10 cellular contexts compared by ENCODE assay signal in genomic region chr16:62077998-62078397, GRCh38. TPM values are rescaled to one million over a fixed set of nuclear protein-coding genes. Genes with fewer than 3 reads are reported as not detected.
DNase-seq lines count a peak whose midpoint lies in the region; ATAC-seq, FAIRE-seq and TF ChIP-seq lines count a peak whose summit lies in the region.
"Had no signal": no experiment of that assay in that cellular context is flagged by ENCODE, and none has a peak within 500 bp of the region (broad histone marks: within the 10 kb centered on the region; RNA-seq: fewer than 3 reads in every experiment).

No MANE protein-coding gene starts in this region.

- H3K27ac ChIP-seq in DND-41 (ENCODE audit: low read length), result no peak overlapping the region
- H3K27ac ChIP-seq in GM12878 (ENCODE audit: control insufficient read depth, insufficient read depth), result no peak overlapping the region
- no peak overlapping the region for H3K27ac ChIP-seq in small intestine (ENCODE audit: low read depth in 1 of 2, low read length in 1 of 2)

- H3K27ac Mint-ChIP-seq in nephron progenitor cell, result peak overlapping the region; percentile 2
- H3K27ac Mint-ChIP-seq: activated naive CD4-positive, alpha-beta T cell treated with anti-CD3 and anti-CD28 coated beads, Interleukin-2, amount 50 U/mL, for 24 hours; effector memory CD8-positive, alpha-beta T cell had no signal

- no peak overlapping the region for H3K9ac ChIP-seq in DND-41 (ENCODE audit: low read depth, low read length)
- no peak overlapping the region for H3K9ac ChIP-seq in GM12878 (ENCODE audit: control insufficient read depth, insufficient read depth, low read length)

- no peak overlapping the region for H3K4me3 Mint-ChIP-seq in nephron progenitor cell
- H3K4me3 Mint-ChIP-seq: activated naive CD4-positive, alpha-beta T cell treated with anti-CD3 and anti-CD28 coated beads, Interleukin-2, amount 50 U/mL, for 24 hours; effector memory CD8-positive, alpha-beta T cell had no signal

- 16% methylated on average over 4 of the region's 4 CpGs for WGBS in GM12878 (ENCODE audit: insufficient coverage, insufficient replicate concordance, low lambda C conversion rate, missing lambda C conversion rate)
- 38 to 53% (median 53%) methylated on average over 4 of the region's 4 CpGs for WGBS in small intestine, 3 donors

- peaks cover 5% of the 10 kb centered on the region for H3K27me3 Mint-ChIP-seq in nephron progenitor cell (ENCODE audit: low read depth, poor library complexity)
- H3K27me3 Mint-ChIP-seq: activated naive CD4-positive, alpha-beta T cell treated with anti-CD3 and anti-CD28 coated beads, Interleukin-2, amount 50 U/mL, for 24 hours; effector memory CD8-positive, alpha-beta T cell had no signal

- CTCF ChIA-PET in GM12878 (lab: Yijun Ruan, JAX), result interaction anchor here (0.7 to 1.6 kb wide), 8 partner anchors 9 to 210 kb away, joined by 3 to 11 read pairs (median 3); no protein-coding TSS in a partner anchor

- H3K79me2 ChIP-seq in DND-41 (ENCODE audit: insufficient read depth, low read length) (no peaks in the 10 kb centered on the region), GM12878 (ENCODE audit: control insufficient read depth, insufficient read depth, low read length) (no peaks in the 10 kb centered on the region)

- no peaks in the 10 kb centered on the region for H3K36me3 Mint-ChIP-seq in nephron progenitor cell (ENCODE audit: low read depth)
- H3K36me3 Mint-ChIP-seq: activated naive CD4-positive, alpha-beta T cell treated with anti-CD3 and anti-CD28 coated beads, Interleukin-2, amount 50 U/mL, for 24 hours had no signal

- FAIRE-seq in GM12878 (lab: Jason Lieb, UNC) (no peak), small intestine (lab: Jason Lieb, UNC) (no peak)

- SMC1A ChIA-PET in GM12878 (lab: Charles Lee; ENCODE audit: uncharacterized antibody, unreplicated experiment), result interaction anchor here (1.1 to 1.7 kb wide), 5 partner anchors 15 to 773 kb away, joined by 3 to 8 read pairs (median 3); no protein-coding TSS in a partner anchor

- no peak for TF ChIP-seq EP300 in GM12878 (IDR thresholded peaks at IDR 0.05; ENCODE audit: borderline replicate concordance in 1 of 2, control insufficient read depth in 1 of 2, low read depth in 2 of 2, low read length in 2 of 2)

- H3K4me2 ChIP-seq in DND-41 (ENCODE audit: insufficient read depth, low read length) (no peak overlapping the region), GM12878 (ENCODE audit: control insufficient read depth, insufficient read depth) (no peak overlapping the region)

- H3K4me1 ChIP-seq in DND-41 (ENCODE audit: insufficient read depth, low read length), result no peaks in the 10 kb centered on the region
- no peaks in the 10 kb centered on the region for H3K4me1 ChIP-seq in GM12878 (ENCODE audit: control insufficient read depth, insufficient read depth, low read length)
- H3K4me1 ChIP-seq in small intestine (ENCODE audit: control insufficient read depth in 2 of 2, insufficient read depth in 1 of 2, low read depth in 1 of 2, low read length in 1 of 2), result no peaks in the 10 kb centered on the region

- POLR2A ChIA-PET in GM12878 (lab: Charles Lee), result no interaction called here

- BruUV-seq in GM12878 (replicated peaks; lab: Mats Ljungman, UMichigan), result no TSS peak

- intact Hi-C loops in GM12878 (cut with micrococcal nuclease; ENCODE audit: unreplicated experiment), result no loop called here

- no peak overlapping the region for H3K4me3 ChIP-seq in DND-41 (ENCODE audit: low read depth in 1 of 2, low read length in 2 of 2)
- no peak overlapping the region for H3K4me3 ChIP-seq in GM12878
- no peak overlapping the region for H3K4me3 ChIP-seq in small intestine (ENCODE audit: low read depth in 1 of 2, low read length in 2 of 2)

- peak; percentile 35; the same call in 1 of the 2 replicates for TF ChIP-seq RAD21 in GM12878 (IDR thresholded peaks at IDR 0.05; ENCODE audit: insufficient read depth, low read depth, low read length)

- no peaks in the 10 kb centered on the region for H3K9me3 Mint-ChIP-seq in nephron progenitor cell

- H3K4me1 Mint-ChIP-seq in nephron progenitor cell, result peaks cover 10% of the 10 kb centered on the region
- H3K4me1 Mint-ChIP-seq: activated naive CD4-positive, alpha-beta T cell treated with anti-CD3 and anti-CD28 coated beads, Interleukin-2, amount 50 U/mL, for 24 hours had no signal

- TF ChIP-seq CTCF in DND-41 (IDR thresholded peaks at IDR 0.05; ENCODE audit: borderline replicate concordance, extremely low read depth, low read length, poor library complexity, severe bottlenecking), result peak; percentile 31
- TF ChIP-seq CTCF in GM12878 (IDR thresholded peaks at IDR 0.05 in 2 of 3, conservative IDR thresholded peaks at IDR 0.05 in 1 of 3; ENCODE audit: control insufficient read depth in 2 of 3, extremely low read depth in 1 of 3, insufficient read depth in 1 of 3, low read depth in 3 of 3, low read length in 3 of 3), result peak in 2 of 3 experiments; percentile 43 to 45; a peak in 3 of 6 replicates
- TF ChIP-seq CTCF in nephron progenitor cell (IDR thresholded peaks at IDR 0.05), result peak; percentile 44

- DNase-seq in DND-41 (no peak), HS-27A (ENCODE audit: low read depth) (peak; percentile 14), GM12878 (ENCODE audit: low read depth, low spot score) (no peak), nephron progenitor cell (peak; percentile 40), cortex of kidney (lab: John Stamatoyannopoulos, UW) (no peak), small intestine (no peak)
- DNase-seq: effector memory CD8-positive, alpha-beta T cell; NCI-H510A treated with DMSO at 0.1 percent for 48 hours had no signal

- no peak for TF ChIP-seq POLR2A in GM12878 (IDR thresholded peaks at IDR 0.05; ENCODE audit: low read depth, low read length)

- H4K20me1 ChIP-seq in DND-41 (ENCODE audit: insufficient read depth, low read length) (no peaks in the 10 kb centered on the region), GM12878 (ENCODE audit: control insufficient read depth, insufficient read depth) (no peaks in the 10 kb centered on the region)

- H2AFZ ChIP-seq in DND-41 (ENCODE audit: low read depth, low read length) (no peak overlapping the region), GM12878 (ENCODE audit: control insufficient read depth, low read depth, low read length) (no peak overlapping the region)

- no peak for ATAC-seq in DND-41 (ENCODE audit: insufficient read depth, low read depth)
- ATAC-seq in GM12878, result peak; percentile 78
- no peak for ATAC-seq in HG02610 (IDR thresholded peaks at IDR 0.05; ENCODE audit: unreplicated experiment)
- ATAC-seq: effector memory CD8-positive, alpha-beta T cell had no signal

- H3K36me3 ChIP-seq in DND-41 (ENCODE audit: insufficient read depth, low read length), result no peaks in the 10 kb centered on the region
- H3K36me3 ChIP-seq in GM12878 (ENCODE audit: control insufficient read depth in 2 of 2, insufficient read depth in 2 of 2, low read length in 1 of 2), result no peaks in the 10 kb centered on the region
- H3K36me3 ChIP-seq in small intestine (ENCODE audit: control insufficient read depth in 2 of 2, insufficient read depth in 2 of 2, low read length in 2 of 2), result no peaks in the 10 kb centered on the region

- RAD21 ChIA-PET in GM12878 (lab: Charles Lee; ENCODE audit: unreplicated experiment), result interaction anchor here (0.9 to 1.3 kb wide), 3 partner anchors 15 to 141 kb away, joined by 3 read pairs; no protein-coding TSS in a partner anchor

- H3K9me3 ChIP-seq in DND-41 (ENCODE audit: insufficient read depth, low read length, severe bottlenecking), result no peaks in the 10 kb centered on the region
- H3K9me3 ChIP-seq in GM12878 (replicated peaks; ENCODE audit: control insufficient read depth, insufficient read depth, low read length), result no peaks in the 10 kb centered on the region
- no peaks in the 10 kb centered on the region for H3K9me3 ChIP-seq in small intestine (ENCODE audit: control insufficient read depth, low read depth)

- no peaks in the 10 kb centered on the region for H3K27me3 ChIP-seq in DND-41 (ENCODE audit: insufficient read depth, low read length, poor library complexity)
- no peaks in the 10 kb centered on the region for H3K27me3 ChIP-seq in GM12878 (replicated peaks in 1 of 2; ENCODE audit: control insufficient read depth in 2 of 2, insufficient read depth in 2 of 2, low read length in 1 of 2)
- no peaks in the 10 kb centered on the region for H3K27me3 ChIP-seq in small intestine (ENCODE audit: control insufficient read depth in 2 of 2, insufficient read depth in 2 of 2, low read length in 2 of 2)

- in situ Hi-C loops in GM12878 (cut with MboI), result no loop called here

TF ChIP-seq in GM12878, 131 proteins besides CTCF, POLR2A, EP300 and RAD21:
- TF ChIP-seq KLF5 (IDR thresholded peaks at IDR 0.05; ENCODE audit: partially characterized antibody), result no peak
- TF ChIP-seq SMC3 (IDR thresholded peaks at IDR 0.05; ENCODE audit: borderline replicate concordance, low read length), result peak; percentile 31; the same call in 1 of the 2 replicates

RNA-seq across cellular contexts. Expression of gene CDH8, which starts 41.8 kb away (rescaled TPM):
- total RNA-seq in GM12878 (2013; cell fraction: nucleolus; rRNA removed), result not detected in 2 replicates
- 0.27 and 0.68 TPM in 2 replicates for total RNA-seq in GM12878 (2014; rRNA removed)
- total RNA-seq in GM12878 (2014; rRNA removed; fragmentation: Illumina TruSeq; extraction: Trizol), result 0.13 and 0.28 TPM in 2 replicates
- total RNA-seq in GM12878 (2021), result 0.53 TPM in 1 of 2 replicates, not detected in the other
- polyA plus RNA-seq in GM12878 (2011; ENCODE audit: low read depth), result not detected
- polyA plus RNA-seq in GM12878 (2011; rRNA removed), result 0.19 and 0.23 TPM in 2 replicates
- 0.32 and 0.37 TPM in 2 replicates for polyA plus RNA-seq in GM12878 (2011; cell fraction: cytosol; rRNA removed)
- 0.31 and 0.35 TPM in 2 replicates for polyA plus RNA-seq in GM12878 (2011; cell fraction: nucleus; rRNA removed)
- not detected in 2 replicates for polyA plus RNA-seq in GM12878 (2012)
- 0.25 TPM in 1 of 2 replicates, not detected in the other for polyA plus RNA-seq in GM12878 (2014; fragmentation: Illumina TruSeq; extraction: Trizol)
- polyA plus RNA-seq in GM12878 (2014; fragmentation: Nextera tagmentation; extraction: Ambion mirVana), result under 1 TPM; 0.37 to 0.40 TPM
- polyA plus RNA-seq in GM12878 (2014; rRNA removed), result 0.05 and 0.20 TPM in 2 replicates
- polyA plus RNA-seq in GM12878 (2016; fragmentation: Nextera tagmentation; extraction: Ambion mirVana), result not detected
- polyA minus RNA-seq in GM12878 (2011; rRNA and poly(A)+ RNA removed), result 0.29 and 0.72 TPM in 2 replicates
- not detected in 2 replicates for polyA minus RNA-seq in GM12878 (2011; cell fraction: cytosol; rRNA and poly(A)+ RNA removed)
- polyA minus RNA-seq in GM12878 (2011; cell fraction: nucleus; rRNA and poly(A)+ RNA removed), result 2.8 and 2.9 TPM in 2 replicates
- polyA plus RNA-seq in small intestine, result 1 to 10 TPM in 1 of 3 donors, not detected in 2; 1.1 TPM

Comparison
In these comparisons a context has a peak if more than half of its experiments do, and no peak if none do; other contexts are left out.
1. DNase-seq: peak in HS-27A (single experiment) and nephron progenitor cell (single experiment); none in DND-41 (single experiment), GM12878 (single experiment), cortex of kidney (single experiment) and small intestine (single experiment).
2. Peak in every context shown above with its lines, with median percentiles within 50 percentile points of each other: CTCF ChIP-seq.